In the genomic region with DNA sequence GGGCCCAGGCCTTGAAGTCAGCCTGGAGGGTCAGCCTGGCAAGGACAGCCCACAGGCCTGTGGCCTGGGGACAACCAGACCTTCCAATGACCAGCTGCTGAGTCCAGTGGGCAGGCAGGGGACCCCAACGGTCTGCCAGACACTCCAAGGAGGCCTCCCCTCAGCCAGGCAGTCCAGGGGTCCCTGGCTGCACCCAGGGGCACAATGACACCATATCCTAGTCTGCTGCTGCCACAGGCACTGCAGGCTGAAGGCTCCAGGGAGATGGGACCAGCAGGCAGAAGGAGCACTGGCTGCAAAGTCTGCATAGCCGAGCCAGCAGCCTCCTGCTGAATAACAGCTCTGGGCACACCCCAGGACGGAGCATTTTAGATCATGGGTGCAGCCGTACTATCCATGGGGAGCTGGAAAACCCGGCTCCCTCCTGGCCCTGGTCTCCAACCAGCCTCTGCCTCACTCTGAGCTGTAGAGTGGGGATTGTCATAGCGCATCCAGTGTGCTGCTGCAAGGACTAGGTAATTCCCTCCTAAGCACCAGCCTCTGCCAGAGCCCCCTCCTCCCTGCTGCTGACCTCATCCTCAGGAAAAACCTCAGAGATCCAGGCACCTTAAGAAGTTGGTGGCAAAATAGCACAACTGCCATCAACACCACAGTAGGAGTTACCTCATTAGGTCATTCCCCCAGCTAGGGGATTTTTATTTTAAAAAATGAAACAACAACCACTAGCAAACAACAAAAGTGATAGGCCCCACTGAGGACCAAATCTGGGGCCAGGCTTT, we compare ENCODE assay signal across 13 cellular contexts. TPM values are rescaled to one million over a fixed set of nuclear protein-coding genes. Genes with fewer than 3 reads are reported as not detected.
A peak's percentile ranks its signal among the peaks of the same experiment; 100 is the strongest.
DNase-seq lines count a peak whose midpoint lies in the region; ATAC-seq, FAIRE-seq and TF ChIP-seq lines count a peak whose summit lies in the region.
"Had no signal": no experiment of that assay in that cellular context is flagged by ENCODE, and none has a peak within 500 bp of the region (broad histone marks: within the 10 kb centered on the region; RNA-seq: fewer than 3 reads in every experiment).

No MANE protein-coding gene starts in this region.

- peaks cover 10% of the 10 kb centered on the region for H3K4me1 ChIP-seq in testis

- no peak overlapping the region for H3K4me3 ChIP-seq in testis

- intact Hi-C loops in activated B cell treated with CpG ODN at 0.5 μM for 24 hours (cut with micrococcal nuclease), result no loop called here
- intact Hi-C loops in testis (cut with DNase I; ENCODE audit: low total_unique reads), result no loop called here

- TF ChIP-seq CTCF in activated B cell treated with CpG ODN at 0.5 μM for 24 hours (IDR thresholded peaks at IDR 0.05) (no peak), testis (IDR thresholded peaks at IDR 0.05) (no peak)

- FAIRE-seq in H54 (lab: Jason Lieb, UNC), result no peak

- H3K9me3 Mint-ChIP-seq in stimulated activated naive CD8-positive, alpha-beta T cell treated with anti-CD3 and anti-CD28 coated beads, Interleukin-15, Interleukin-2, amounts not matched to agents 100 ng/mL and 50 ng/mL, for 24 hours, result no peaks in the 10 kb centered on the region
- no peaks in the 10 kb centered on the region for H3K9me3 Mint-ChIP-seq in activated B cell treated with CpG ODN at 0.5 μM for 24 hours
- H3K9me3 Mint-ChIP-seq in memory B cell, result no peaks in the 10 kb centered on the region

- CTCF ChIA-PET in activated B cell treated with CpG ODN at 0.5 μM for 24 hours (lab: Charles Lee), result interaction anchor here (1.1 to 2.9 kb wide), 8 partner anchors 10 to 43 kb away, joined by 3 to 26 read pairs (median 7); no protein-coding TSS in a partner anchor

- peaks cover 93% of the 10 kb centered on the region for H3K4me1 Mint-ChIP-seq in stimulated activated naive CD8-positive, alpha-beta T cell treated with anti-CD3 and anti-CD28 coated beads, Interleukin-15, Interleukin-2, amounts not matched to agents 100 ng/mL and 50 ng/mL, for 24 hours (ENCODE audit: low read depth)
- H3K4me1 Mint-ChIP-seq in activated B cell treated with CpG ODN at 0.5 μM for 24 hours (peaks cover 89% of the 10 kb centered on the region), memory B cell (peaks cover 46% of the 10 kb centered on the region)

- H3K27ac Mint-ChIP-seq in stimulated activated naive CD8-positive, alpha-beta T cell treated with anti-CD3 and anti-CD28 coated beads, Interleukin-15, Interleukin-2, amounts not matched to agents 100 ng/mL and 50 ng/mL, for 24 hours, result peak overlapping the region; percentile 43
- peak overlapping the region; percentile 80 for H3K27ac Mint-ChIP-seq in activated B cell treated with CpG ODN at 0.5 μM for 24 hours
- peak overlapping the region; percentile 94 for H3K27ac Mint-ChIP-seq in memory B cell

- H3K27ac ChIP-seq in testis, result no peak overlapping the region

- ATAC-seq in stimulated activated naive CD8-positive, alpha-beta T cell treated with anti-CD3 and anti-CD28 coated beads, Interleukin-15, Interleukin-2, amounts not matched to agents 100 U/mL and 50 U/mL, for 24 hours, result no peak
- ATAC-seq in activated B cell treated with CpG ODN at 0.5 μM for 24 hours (ENCODE audit: low read depth), result peak; percentile 41
- peak; percentile 68 for ATAC-seq in memory B cell (ENCODE audit: low read depth)
- ATAC-seq in HG02623 (IDR thresholded peaks at IDR 0.05; ENCODE audit: unreplicated experiment), result no peak
- ATAC-seq: Panc1 had no signal

- no peaks in the 10 kb centered on the region for H3K27me3 Mint-ChIP-seq in stimulated activated naive CD8-positive, alpha-beta T cell treated with anti-CD3 and anti-CD28 coated beads, Interleukin-15, Interleukin-2, amounts not matched to agents 100 ng/mL and 50 ng/mL, for 24 hours
- H3K27me3 Mint-ChIP-seq in activated B cell treated with CpG ODN at 0.5 μM for 24 hours (no peaks in the 10 kb centered on the region), memory B cell (no peaks in the 10 kb centered on the region)

- H3K36me3 ChIP-seq in testis (ENCODE audit: low read depth, missing control alignments), result no peaks in the 10 kb centered on the region

- no peaks in the 10 kb centered on the region for H3K27me3 ChIP-seq in testis

- no peak overlapping the region for H3K4me3 Mint-ChIP-seq in stimulated activated naive CD8-positive, alpha-beta T cell treated with anti-CD3 and anti-CD28 coated beads, Interleukin-15, Interleukin-2, amounts not matched to agents 100 ng/mL and 50 ng/mL, for 24 hours
- peak overlapping the region; percentile 63 for H3K4me3 Mint-ChIP-seq in activated B cell treated with CpG ODN at 0.5 μM for 24 hours
- H3K4me3 Mint-ChIP-seq in memory B cell, result peak overlapping the region; percentile 33
- H3K4me3 Mint-ChIP-seq: brain had no signal

- POLR2A ChIA-PET in activated B cell treated with CpG ODN at 0.5 μM for 24 hours (lab: Charles Lee), result interaction anchor here (1.1 to 25.3 kb wide), 7 partner anchors 8 to 43 kb away, joined by 3 to 662 read pairs (median 45); a partner anchor contains a TSS

- H3K9me3 ChIP-seq in testis, result no peaks in the 10 kb centered on the region

- 85 to 100% methylated on average over 1 to 6 of the region's 6 CpGs for WGBS in testis, 2 donors

- no peak for DNase-seq in stimulated activated naive CD8-positive, alpha-beta T cell treated with anti-CD3 and anti-CD28 coated beads, Interleukin-15, Interleukin-2, amounts not matched to agents 100 U/mL and 50 U/mL, for 24 hours
- DNase-seq in activated B cell treated with CpG ODN at 0.5 μM for 24 hours, result no peak
- peak in 1 of 2 donors; percentile 43 for DNase-seq in memory B cell (ENCODE audit: low spot score in 2 of 2)
- DNase-seq in testis, result no peak
- DNase-seq in H54 (ENCODE audit: insufficient read length, low spot score), result no peak
- no peak for DNase-seq in effector CD8-positive, alpha-beta T cell (lab: John Stamatoyannopoulos, UW)
- DNase-seq: head of caudate nucleus; stimulated activated CD4-positive, alpha-beta T cell treated with anti-CD3 and anti-CD28 coated beads, Interleukin-12 subunit alpha, Interleukin-12 subunit beta, amount 100 ng/mL, for 4 hours; T-helper 9 cell had no signal

- TF ChIP-seq POLR2A in testis (IDR thresholded peaks at IDR 0.05) (no peak), H54 (IDR thresholded peaks at IDR 0.05; ENCODE audit: low read depth, low read length) (no peak)

- no peaks in the 10 kb centered on the region for H3K36me3 Mint-ChIP-seq in stimulated activated naive CD8-positive, alpha-beta T cell treated with anti-CD3 and anti-CD28 coated beads, Interleukin-15, Interleukin-2, amounts not matched to agents 100 ng/mL and 50 ng/mL, for 24 hours (ENCODE audit: low read depth)
- peaks cover 3% of the 10 kb centered on the region for H3K36me3 Mint-ChIP-seq in activated B cell treated with CpG ODN at 0.5 μM for 24 hours (ENCODE audit: low read depth)
- peaks cover 1% of the 10 kb centered on the region for H3K36me3 Mint-ChIP-seq in memory B cell
- H3K36me3 Mint-ChIP-seq: brain had no signal

RNA-seq across cellular contexts. Expression of a gene that starts 4.8 kb away (rescaled TPM):
- 726 and 766 TPM in 2 replicates for total RNA-seq in activated B cell treated with CpG ODN at 0.5 μM for 24 hours
- 10 to 100 TPM in 1 of 2 donors, 1 to 10 TPM in 1; 2.0 to 16.3 TPM for total RNA-seq in testis
- polyA plus RNA-seq in testis (ENCODE audit: insufficient read depth, low read depth, low replicate concordance), result 46.9 TPM

RNA-seq across cellular contexts. Expression of a gene that starts 39.0 kb away (rescaled TPM):
- total RNA-seq in activated B cell treated with CpG ODN at 0.5 μM for 24 hours (0.93 and 1.2 TPM in 2 replicates), testis (under 1 TPM; 0.55 to 0.62 TPM)
- 0.32 TPM for polyA plus RNA-seq in testis (ENCODE audit: insufficient read depth, low read depth, low replicate concordance)

Comparison
In these comparisons a context has a peak if more than half of its experiments do, and no peak if none do; other contexts are left out.
1. H3K27ac Mint-ChIP-seq: peak in every context shown above with its lines; median percentile 94 in memory B cell; 80 in activated B cell treated with CpG ODN at 0.5 μM for 24 hours; 43 in stimulated activated naive CD8-positive, alpha-beta T cell treated with anti-CD3 and anti-CD28 coated beads, Interleukin-15, Interleukin-2, amounts not matched to agents 100 ng/mL and 50 ng/mL, for 24 hours.
2. ATAC-seq: peak in activated B cell treated with CpG ODN at 0.5 μM for 24 hours (single experiment) and memory B cell (single experiment); none in stimulated activated naive CD8-positive, alpha-beta T cell treated with anti-CD3 and anti-CD28 coated beads, Interleukin-15, Interleukin-2, amounts not matched to agents 100 U/mL and 50 U/mL, for 24 hours (single experiment) and HG02623 (single experiment).
3. RNA of a gene that starts 4.8 kb away (total RNA-seq): 726 to 766 TPM in activated B cell treated with CpG ODN at 0.5 μM for 24 hours; 2.0 to 16.3 TPM in testis; every median in the first group is over 10 times any median in the second.